In genomic region chr17:27892542-27892865, GRCh38 we compare ENCODE assay signal across 8 cellular contexts. TPM values are rescaled to one million over a fixed set of nuclear protein-coding genes. Genes with fewer than 3 reads are reported as not detected.
A peak's percentile ranks its signal among the peaks of the same experiment; 100 is the strongest.
DNase-seq lines count a peak whose midpoint lies in the region; ATAC-seq, FAIRE-seq and TF ChIP-seq lines count a peak whose summit lies in the region.

No MANE protein-coding gene starts in this region.

- peaks cover 11% of the 10 kb centered on the region for H3K27me3 ChIP-seq in astrocyte (ENCODE audit: insufficient read depth, low read length)
- H3K27me3 ChIP-seq in right lobe of liver, result no peaks in the 10 kb centered on the region

- H3K4me3 Mint-ChIP-seq in activated CD4-positive, alpha-beta T cell treated with anti-CD3 and anti-CD28 coated beads for 36 hours, result peak overlapping the region; percentile 76
- peak overlapping the region; percentile 83 for H3K4me3 Mint-ChIP-seq in astrocyte (ENCODE audit: unreplicated experiment)

- TF ChIP-seq CTCF in astrocyte (IDR thresholded peaks at IDR 0.05; ENCODE audit: insufficient read depth, low read depth, low read length) (no peak), right lobe of liver (IDR thresholded peaks at IDR 0.05) (no peak)

- CTCF ChIA-PET in activated CD4-positive, alpha-beta T cell treated with anti-CD3 and anti-CD28 coated beads for 36 hours (lab: Charles Lee), result interaction anchor here (0.6 to 3.9 kb wide), 9 partner anchors 8 to 359 kb away, joined by 3 to 126 read pairs (median 11); no protein-coding TSS in a partner anchor

- H3K9me3 Mint-ChIP-seq in activated CD4-positive, alpha-beta T cell treated with anti-CD3 and anti-CD28 coated beads for 36 hours (ENCODE audit: low read depth), result no peaks in the 10 kb centered on the region
- H3K9me3 Mint-ChIP-seq in astrocyte (ENCODE audit: unreplicated experiment), result no peaks in the 10 kb centered on the region

- no peak for DNase-seq in activated CD4-positive, alpha-beta T cell treated with anti-CD3 and anti-CD28 coated beads for 36 hours
- no peak for DNase-seq in activated CD4-positive, alpha-beta T cell treated with anti-CD3 and anti-CD28 coated beads for 4 hours
- DNase-seq in astrocyte (ENCODE audit: low read depth) (no peak), right lobe of liver (no peak)

- 21% methylated on average over 3 of the region's 3 CpGs for whole genome bisulfite sequencing in right lobe of liver (ENCODE audit: insufficient coverage, low coverage, low lambda C conversion rate, missing lambda C conversion rate)

- H3K9me3 ChIP-seq in astrocyte (ENCODE audit: insufficient read depth, low read depth, low read length) (no peaks in the 10 kb centered on the region), right lobe of liver (no peaks in the 10 kb centered on the region)

- FAIRE-seq in astrocyte (lab: Jason Lieb, UNC), result no peak

- H3K4me2 ChIP-seq in astrocyte (ENCODE audit: low read length), result peak overlapping the region; percentile 92

- H3K27me3 Mint-ChIP-seq in activated CD4-positive, alpha-beta T cell treated with anti-CD3 and anti-CD28 coated beads for 36 hours, result peaks cover 17% of the 10 kb centered on the region
- peaks cover 5% of the 10 kb centered on the region for H3K27me3 Mint-ChIP-seq in astrocyte (ENCODE audit: low read depth, unreplicated experiment)

- POLR2A ChIA-PET in activated CD4-positive, alpha-beta T cell treated with anti-CD3 and anti-CD28 coated beads for 36 hours (lab: Charles Lee), result no interaction called here

- no peaks in the 10 kb centered on the region for H3K79me2 ChIP-seq in astrocyte (ENCODE audit: insufficient read depth, low read length)

- H3K4me1 ChIP-seq in astrocyte (ENCODE audit: insufficient read depth, low read length) (peaks cover 3% of the 10 kb centered on the region), right lobe of liver (peaks cover 0 to 4% (median 0%) of the 10 kb centered on the region in 4 donors)

- H4K20me1 ChIP-seq in astrocyte (ENCODE audit: insufficient read depth, low read length), result no peaks in the 10 kb centered on the region

- peak overlapping the region; percentile 63 for H3K27ac Mint-ChIP-seq in activated CD4-positive, alpha-beta T cell treated with anti-CD3 and anti-CD28 coated beads for 36 hours
- H3K27ac Mint-ChIP-seq in astrocyte (ENCODE audit: unreplicated experiment), result peak overlapping the region; percentile 59

- ATAC-seq in activated CD4-positive, alpha-beta T cell treated with anti-CD3 and anti-CD28 coated beads for 36 hours, result no peak
- ATAC-seq in right lobe of liver (no peak), HG02571 (IDR thresholded peaks at IDR 0.05; ENCODE audit: unreplicated experiment) (no peak), GM21576 (IDR thresholded peaks at IDR 0.05; ENCODE audit: unreplicated experiment) (no peak), HG02759 (IDR thresholded peaks at IDR 0.05; ENCODE audit: unreplicated experiment) (no peak)

- peaks cover 22% of the 10 kb centered on the region for H3K4me1 Mint-ChIP-seq in activated CD4-positive, alpha-beta T cell treated with anti-CD3 and anti-CD28 coated beads for 36 hours
- H3K4me1 Mint-ChIP-seq in astrocyte (ENCODE audit: low read depth, unreplicated experiment), result peaks cover 18% of the 10 kb centered on the region

- no peaks in the 10 kb centered on the region for H3K36me3 Mint-ChIP-seq in activated CD4-positive, alpha-beta T cell treated with anti-CD3 and anti-CD28 coated beads for 36 hours (ENCODE audit: low read depth)
- no peaks in the 10 kb centered on the region for H3K36me3 Mint-ChIP-seq in astrocyte (ENCODE audit: low read depth, unreplicated experiment)

- H3K27ac ChIP-seq in astrocyte (ENCODE audit: low read depth, low read length) (peak overlapping the region; percentile 26), right lobe of liver (peak overlapping the region; percentile 73 to 88 (median 86)), temporal lobe (ENCODE audit: low read depth, low read length) (peak overlapping the region; percentile 91)

- no peaks in the 10 kb centered on the region for H3K36me3 ChIP-seq in astrocyte (ENCODE audit: insufficient read depth, low read length)
- H3K36me3 ChIP-seq in right lobe of liver, result no peaks in the 10 kb centered on the region

- intact Hi-C loops in activated CD4-positive, alpha-beta T cell treated with anti-CD3 and anti-CD28 coated beads for 36 hours (cut with DNase I, micrococcal nuclease), result loop anchor here (2.0 to 10.0 kb wide), 4 partner anchors 152 to 595 kb away; partner anchors contain the start of genes NLK (in 1 of the 2) and TMEM97 (in 1 of the 2)
- intact Hi-C loops in right lobe of liver (cut with DNase I), result no loop called here

- H3K4me3 ChIP-seq in astrocyte (ENCODE audit: insufficient read depth, low read depth, low read length), result peak overlapping the region; percentile 57
- peak overlapping the region; percentile 63 to 86 (median 85) for H3K4me3 ChIP-seq in right lobe of liver

- no peak for TF ChIP-seq POLR2A in right lobe of liver (IDR thresholded peaks at IDR 0.05)

- H2AFZ ChIP-seq in astrocyte (ENCODE audit: low read depth, low read length), result peak overlapping the region; percentile 89

- peak overlapping the region; percentile 81 for H3K9ac ChIP-seq in astrocyte (ENCODE audit: low read length)

RNA-seq across cellular contexts. Expression of gene LYRM9, which starts 0.7 kb away (rescaled TPM):
- total RNA-seq in activated CD4-positive, alpha-beta T cell treated with anti-CD3 and anti-CD28 coated beads for 36 hours, result 1 to 10 TPM; 5.9 to 6.3 TPM
- 3.0 and 3.5 TPM in 2 replicates for total RNA-seq in astrocyte
- 1 to 10 TPM; 4.1 to 7.2 (median 5.5) TPM for total RNA-seq in right lobe of liver
- total RNA-seq in temporal lobe, result 11.3 TPM

Comparison
In these comparisons a context has a peak if more than half of its experiments do, and no peak if none do; other contexts are left out.
1. H3K27ac ChIP-seq: peak in every context shown above with its lines; median percentile 91 in temporal lobe; 86 in right lobe of liver; 26 in astrocyte.
2. intact Hi-C loops: an anchor here in activated CD4-positive, alpha-beta T cell treated with anti-CD3 and anti-CD28 coated beads for 36 hours (2.0 to 10.0 kb wide); none called in right lobe of liver.